13 cellular contexts compared by ENCODE assay signal in genomic region chr9:94812343-94812742, GRCh38.
DNase-seq lines count a peak whose midpoint lies in the region; ATAC-seq, FAIRE-seq and TF ChIP-seq lines count a peak whose summit lies in the region.
"Had no signal": no experiment of that assay in that cellular context is flagged by ENCODE, and none has a peak within 500 bp of the region (broad histone marks: within the 10 kb centered on the region; RNA-seq: fewer than 3 reads in every experiment).

No MANE protein-coding gene starts in this region.

- no peaks in the 10 kb centered on the region for H3K4me1 ChIP-seq in body of pancreas
- H3K4me1 ChIP-seq in keratinocyte (ENCODE audit: control insufficient read depth, extremely low read depth, insufficient read depth, low read length) = peaks cover 11% of the 10 kb centered on the region

- ATAC-seq in Right ventricle myocardium superior (ENCODE audit: poor library complexity) (peak; percentile 55), body of pancreas (peak; percentile 77), GM21717 (IDR thresholded peaks at IDR 0.05; ENCODE audit: unreplicated experiment) (no peak)

- TF ChIP-seq CTCF in body of pancreas (IDR thresholded peaks at IDR 0.05) (no peak), keratinocyte (optimal IDR thresholded peaks at IDR 0.05 in 1 of 3, IDR thresholded peaks at IDR 0.05 in 1 of 3, conservative IDR thresholded peaks at IDR 0.05 in 1 of 3; ENCODE audit: extremely low read depth in 1 of 3, insufficient read depth in 2 of 3, low read length in 3 of 3) (no peak)

- no peak overlapping the region for H3K9ac ChIP-seq in keratinocyte (ENCODE audit: control insufficient read depth, extremely low read depth, insufficient read depth, low read length)

- DNase-seq in Right ventricle myocardium superior (no peak), cardiac septum (ENCODE audit: low spot score) (no peak), body of pancreas (peak in 2 of 4 donors; percentile 31 to 47), keratinocyte (ENCODE audit: low read depth, low spot score) (no peak), NCI-H345 (lab: John Stamatoyannopoulos, UW) (no peak), iPS-NIHi7 (ENCODE audit: extremely low spot score) (no peak), COLO829 (ENCODE audit: low spot score) (no peak)
- DNase-seq: activated CD8-positive, alpha-beta memory T cell treated with anti-CD3 and anti-CD28 coated beads, Interleukin-2, amount 50 U/mL, for 4 hours; cerebellar nuclear complex; KBM-7; NCI-H510A treated with DMSO at 0.1 percent for 48 hours had no signal

- H2AFZ ChIP-seq in keratinocyte (ENCODE audit: control insufficient read depth, low read length) = no peak overlapping the region

- FAIRE-seq in keratinocyte (lab: Jason Lieb, UNC) = peak; percentile 87

- whole genome bisulfite sequencing in body of pancreas, 2 donors = 53 to 71% methylated on average over 2 of the region's 2 CpGs

- no peaks in the 10 kb centered on the region for H4K20me1 ChIP-seq in keratinocyte (ENCODE audit: control insufficient read depth, extremely low read depth, insufficient read depth, low read length)

- TF ChIP-seq POLR2A in body of pancreas (IDR thresholded peaks at IDR 0.05) = no peak

- no peaks in the 10 kb centered on the region for H3K79me2 ChIP-seq in keratinocyte (ENCODE audit: control insufficient read depth, insufficient read depth, low read length)

- H3K4me2 ChIP-seq in keratinocyte (ENCODE audit: control insufficient read depth, extremely low read depth, insufficient read depth, low read depth, low read length) = no peak overlapping the region

- dilution Hi-C loops in keratinocyte (cut with MboI; ENCODE audit: extremely low pct_ligation_motif_present, low sequenced_read_pairs) = no loop called here

- intact Hi-C loops in Right ventricle myocardium superior (cut with DNase I) = no loop called here
- intact Hi-C loops in cardiac septum (cut with DNase I) = no loop called here
- intact Hi-C loops in body of pancreas (cut with DNase I) = no loop called here

- H3K4me3 ChIP-seq in body of pancreas (no peak overlapping the region), keratinocyte (ENCODE audit: control insufficient read depth in 2 of 3, extremely low read depth in 1 of 3, insufficient read depth in 2 of 3, low read depth in 1 of 3, low read length in 3 of 3) (no peak overlapping the region)

- H3K9me3 ChIP-seq in body of pancreas (no peaks in the 10 kb centered on the region), keratinocyte (ENCODE audit: control insufficient read depth, low read depth, low read length) (no peaks in the 10 kb centered on the region)
- H3K9me3 ChIP-seq: neutrophil had no signal

- no peaks in the 10 kb centered on the region for H3K27me3 ChIP-seq in body of pancreas
- H3K27me3 ChIP-seq in keratinocyte (ENCODE audit: control insufficient read depth, extremely low read depth, insufficient read depth, low read length) = no peaks in the 10 kb centered on the region
- H3K27me3 ChIP-seq: neutrophil had no signal

- H3K27ac ChIP-seq in body of pancreas = peak overlapping the region in 1 of 4 donors; percentile 44
- H3K27ac ChIP-seq in keratinocyte (ENCODE audit: control insufficient read depth, insufficient read depth, low read length) = no peak overlapping the region
- H3K27ac ChIP-seq: neutrophil had no signal

- H3K9me1 ChIP-seq in keratinocyte (ENCODE audit: control insufficient read depth, extremely low read depth, insufficient read depth, low read length) = no peaks in the 10 kb centered on the region

- H3K36me3 ChIP-seq in body of pancreas (replicated peaks in 1 of 2; ENCODE audit: insufficient read depth in 1 of 2, low read depth in 2 of 2) (no peaks in the 10 kb centered on the region), keratinocyte (ENCODE audit: control insufficient read depth in 2 of 2, extremely low read depth in 1 of 2, insufficient read depth in 2 of 2, low read length in 2 of 2) (peaks cover 2 to 3% of the 10 kb centered on the region in 2 experiments)
- H3K36me3 ChIP-seq: neutrophil had no signal
